In the genomic region with DNA sequence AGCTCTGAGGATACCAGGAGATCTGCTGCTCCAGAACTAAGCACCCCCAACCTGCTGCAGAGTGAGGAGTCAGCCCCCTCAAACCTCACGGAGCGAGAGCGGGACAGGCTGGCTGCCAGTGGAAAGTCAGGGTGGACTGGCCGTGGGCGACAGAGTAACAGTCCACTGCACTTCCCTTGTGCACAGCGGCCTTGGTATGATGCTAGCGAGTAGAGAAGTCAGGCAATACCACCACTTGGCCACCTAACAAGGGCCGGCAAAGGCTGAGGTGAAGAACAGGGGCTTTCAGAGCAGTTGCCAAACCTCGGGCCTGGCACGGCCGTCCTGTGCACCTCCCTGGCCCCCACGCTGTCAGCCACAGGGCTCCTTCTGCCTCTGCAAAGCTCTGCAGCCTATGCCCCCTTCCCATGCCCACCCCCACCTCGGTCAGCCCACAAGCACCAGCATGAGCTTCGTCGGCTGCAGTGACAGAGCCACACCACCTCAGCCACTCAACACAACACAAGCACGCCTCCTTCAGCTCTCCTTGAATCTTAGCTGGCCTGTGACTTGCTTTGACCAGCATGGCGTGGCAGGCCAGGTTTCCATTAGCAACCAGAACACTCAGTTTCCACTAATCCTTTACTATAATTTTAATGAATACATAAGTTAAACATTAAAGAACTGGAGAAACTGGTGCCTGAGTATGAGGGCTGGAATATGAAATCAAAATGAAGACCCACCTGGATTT, we compare ENCODE assay signal across 29 cellular contexts.
"Had no signal": no experiment of that assay in that cellular context is flagged by ENCODE, and none has a peak within 500 bp of the region (broad histone marks: within the 10 kb centered on the region; RNA-seq: fewer than 3 reads in every experiment).

No MANE protein-coding gene starts in this region.

- H3K27me3 ChIP-seq: adrenal gland, body of pancreas, colonic mucosa, esophagus squamous epithelium, gastroesophageal sphincter had no signal

- H3K36me3 ChIP-seq: adrenal gland, colonic mucosa, esophagus squamous epithelium, gastroesophageal sphincter had no signal

- H3K4me1 Mint-ChIP-seq: activated CD4-positive, alpha-beta T cell treated with anti-CD3 and anti-CD28 coated beads for 36 hours; activated CD4-positive, alpha-beta T cell treated with anti-CD3 and anti-CD28 coated beads, Interleukin-2, amount 10 ng/mL, durations not matched to agents 24 days and 14 days; activated CD8-positive, alpha-beta memory T cell treated with anti-CD3 and anti-CD28 coated beads, Interleukin-2, amount 10 ng/mL, durations not matched to agents 7 days and 5 days; activated naive CD4-positive, alpha-beta T cell treated with anti-CD3 and anti-CD28 coated beads, Interleukin-2, amount 50 U/mL, for 24 hours; activated naive CD8-positive, alpha-beta T cell treated with anti-CD3 and anti-CD28 coated beads for 36 hours; activated naive CD8-positive, alpha-beta T cell treated with anti-CD3 and anti-CD28 coated beads, Interleukin-2, amount 50 U/mL, for 24 hours had no signal

- H3K4me3 ChIP-seq: adrenal gland, body of pancreas, colonic mucosa, esophagus squamous epithelium, gastroesophageal sphincter had no signal

- FAIRE-seq: endometrium, endothelial cell of umbilical vein had no signal

- H3K4me1 ChIP-seq: adrenal gland, body of pancreas, colonic mucosa, gastroesophageal sphincter had no signal

- H3K27ac Mint-ChIP-seq: activated CD4-positive, alpha-beta memory T cell treated with anti-CD3 and anti-CD28 coated beads for 36 hours; activated CD4-positive, alpha-beta T cell treated with anti-CD3 and anti-CD28 coated beads for 36 hours; activated CD4-positive, alpha-beta T cell treated with anti-CD3 and anti-CD28 coated beads, Interleukin-2, amount 10 ng/mL, durations not matched to agents 24 days and 14 days; activated CD8-positive, alpha-beta memory T cell treated with anti-CD3 and anti-CD28 coated beads, Interleukin-2, amount 10 ng/mL, durations not matched to agents 7 days and 5 days; activated CD8-positive, alpha-beta T cell treated with anti-CD3 and anti-CD28 coated beads, Interleukin-2, amount 10 ng/mL, durations not matched to agents 7 days and 5 days; activated naive CD4-positive, alpha-beta T cell treated with anti-CD3 and anti-CD28 coated beads for 36 hours; activated naive CD8-positive, alpha-beta T cell treated with anti-CD3 and anti-CD28 coated beads for 36 hours; activated naive CD8-positive, alpha-beta T cell treated with anti-CD3 and anti-CD28 coated beads, Interleukin-2, amount 50 U/mL, for 24 hours; activated T-cell treated with anti-CD3 and anti-CD28 coated beads, Interleukin-2, amount 50 U/mL, for 24 hours; activated T-cell treated with anti-CD3 and anti-CD28 coated beads, Interleukin-2, amount 50 U/mL, for 72 hours had no signal

- DNase-seq: activated CD4-positive, alpha-beta memory T cell treated with anti-CD3 and anti-CD28 coated beads for 36 hours; activated CD4-positive, alpha-beta T cell treated with anti-CD3 and anti-CD28 coated beads for 36 hours; activated CD4-positive, alpha-beta T cell treated with anti-CD3 and anti-CD28 coated beads, Interleukin-2, amount 10 ng/mL, durations not matched to agents 24 days and 14 days; activated CD4-positive, CD25-positive, alpha-beta regulatory T cell; activated CD4-positive, CD25-positive, alpha-beta regulatory T cell treated with anti-CD3 and anti-CD28 coated beads, Interleukin-2, amount 50 U/mL, for 72 hours; activated CD8-positive, alpha-beta memory T cell treated with anti-CD3 and anti-CD28 coated beads, Interleukin-2, amount 10 ng/mL, durations not matched to agents 7 days and 5 days; activated CD8-positive, alpha-beta memory T cell treated with anti-CD3 and anti-CD28 coated beads, Interleukin-2, amount 50 U/mL, for 4 hours; activated CD8-positive, alpha-beta T cell treated with anti-CD3 and anti-CD28 coated beads, Interleukin-2, amount 10 ng/mL, durations not matched to agents 7 days and 5 days; activated naive CD4-positive, alpha-beta T cell treated with anti-CD3 and anti-CD28 coated beads for 36 hours; activated naive CD8-positive, alpha-beta T cell treated with anti-CD3 and anti-CD28 coated beads for 36 hours; activated naive CD8-positive, alpha-beta T cell treated with anti-CD3 and anti-CD28 coated beads, Interleukin-2, amount 50 U/mL, for 24 hours; activated T-cell treated with anti-CD3 and anti-CD28 coated beads, Interleukin-2, amount 50 U/mL, for 24 hours; activated T-cell treated with anti-CD3 and anti-CD28 coated beads, Interleukin-2, amount 50 U/mL, for 72 hours; adrenal gland; amygdala; aorta; body of pancreas; central memory CD4-positive, alpha-beta T cell; cerebellar nuclear complex; colonic mucosa; effector CD8-positive, alpha-beta T cell; esophagus squamous epithelium; foreskin melanocyte; T-helper 2 cell had no signal

- H3K27ac ChIP-seq: adrenal gland, body of pancreas, colonic mucosa, epithelial cell of prostate, esophagus squamous epithelium, gastroesophageal sphincter had no signal

- H3K4me3 Mint-ChIP-seq: activated CD4-positive, alpha-beta memory T cell treated with anti-CD3 and anti-CD28 coated beads for 36 hours; activated CD4-positive, alpha-beta T cell treated with anti-CD3 and anti-CD28 coated beads for 36 hours; activated CD4-positive, alpha-beta T cell treated with anti-CD3 and anti-CD28 coated beads, Interleukin-2, amount 10 ng/mL, durations not matched to agents 24 days and 14 days; activated CD8-positive, alpha-beta memory T cell treated with anti-CD3 and anti-CD28 coated beads, Interleukin-2, amount 10 ng/mL, durations not matched to agents 7 days and 5 days; activated CD8-positive, alpha-beta T cell treated with anti-CD3 and anti-CD28 coated beads, Interleukin-2, amount 10 ng/mL, durations not matched to agents 7 days and 5 days; activated naive CD4-positive, alpha-beta T cell treated with anti-CD3 and anti-CD28 coated beads for 36 hours; activated naive CD4-positive, alpha-beta T cell treated with anti-CD3 and anti-CD28 coated beads, Interleukin-2, amount 50 U/mL, for 24 hours; activated naive CD8-positive, alpha-beta T cell treated with anti-CD3 and anti-CD28 coated beads for 36 hours; activated naive CD8-positive, alpha-beta T cell treated with anti-CD3 and anti-CD28 coated beads, Interleukin-2, amount 50 U/mL, for 24 hours; activated T-cell treated with anti-CD3 and anti-CD28 coated beads, Interleukin-2, amount 50 U/mL, for 24 hours; activated T-cell treated with anti-CD3 and anti-CD28 coated beads, Interleukin-2, amount 50 U/mL, for 72 hours had no signal

- H3K27me3 Mint-ChIP-seq: activated CD4-positive, alpha-beta T cell treated with anti-CD3 and anti-CD28 coated beads for 36 hours; activated naive CD4-positive, alpha-beta T cell treated with anti-CD3 and anti-CD28 coated beads, Interleukin-2, amount 50 U/mL, for 24 hours; activated naive CD8-positive, alpha-beta T cell treated with anti-CD3 and anti-CD28 coated beads for 36 hours had no signal

- ATAC-seq: activated CD4-positive, alpha-beta T cell treated with anti-CD3 and anti-CD28 coated beads for 36 hours; activated CD8-positive, alpha-beta memory T cell treated with anti-CD3 and anti-CD28 coated beads, Interleukin-2, amount 10 ng/mL, durations not matched to agents 7 days and 5 days; activated CD8-positive, alpha-beta T cell treated with anti-CD3 and anti-CD28 coated beads, Interleukin-2, amount 10 ng/mL, durations not matched to agents 7 days and 5 days; activated naive CD8-positive, alpha-beta T cell treated with anti-CD3 and anti-CD28 coated beads, Interleukin-2, amount 50 U/mL, for 24 hours; activated T-cell treated with anti-CD3 and anti-CD28 coated beads, Interleukin-2, amount 50 U/mL, for 72 hours; body of pancreas; gastroesophageal sphincter had no signal

- H3K36me3 Mint-ChIP-seq: activated CD4-positive, alpha-beta memory T cell treated with anti-CD3 and anti-CD28 coated beads for 36 hours; activated CD8-positive, alpha-beta memory T cell treated with anti-CD3 and anti-CD28 coated beads, Interleukin-2, amount 10 ng/mL, durations not matched to agents 7 days and 5 days; activated naive CD4-positive, alpha-beta T cell treated with anti-CD3 and anti-CD28 coated beads, Interleukin-2, amount 50 U/mL, for 24 hours had no signal

- H3K9me3 ChIP-seq: adrenal gland, colonic mucosa had no signal
